In genomic region chr13:52061587-52061986, GRCh38 we compare ENCODE assay signal across 22 cellular contexts. TPM values are rescaled to one million over a fixed set of nuclear protein-coding genes. Genes with fewer than 3 reads are reported as not detected.
A peak's percentile ranks its signal among the peaks of the same experiment; 100 is the strongest.
DNase-seq lines count a peak whose midpoint lies in the region; ATAC-seq and TF ChIP-seq lines count a peak whose summit lies in the region.
"Had no signal": no experiment of that assay in that cellular context is flagged by ENCODE, and none has a peak within 500 bp of the region (broad histone marks: within the 10 kb centered on the region; RNA-seq: fewer than 3 reads in every experiment).

No MANE protein-coding gene starts in this region.

- ATAC-seq in body of pancreas (peak; percentile 52), heart left ventricle (peak in 3 of 4 donors; percentile 34 to 93 (median 37))
- ATAC-seq: activated naive CD8-positive, alpha-beta T cell treated with anti-CD3 and anti-CD28 coated beads, Interleukin-2, amount 50 U/mL, for 24 hours; activated T-helper 17 cell treated with anti-CD3 and anti-CD28 coated beads, Interleukin-2, amount 50 U/mL, for 72 hours; gastroesophageal sphincter; naive thymus-derived CD8-positive, alpha-beta T cell; stimulated activated effector memory CD8-positive, alpha-beta T cell treated with anti-CD3 and anti-CD28 coated beads, Interleukin-12 subunit alpha, Interleukin-12 subunit beta, amount 100 ng/mL, for 72 hours had no signal

- H3K4me3 ChIP-seq in Loucy (ENCODE audit: low read length, poor library complexity, severe bottlenecking) (no peak overlapping the region), body of pancreas (no peak overlapping the region), heart left ventricle (no peak overlapping the region), retinal pigment epithelial cell (ENCODE audit: low read length) (no peak overlapping the region)
- H3K4me3 ChIP-seq: gastroesophageal sphincter, lung, thyroid gland had no signal

- TF ChIP-seq POLR2A in body of pancreas (IDR thresholded peaks at IDR 0.05) (no peak), heart left ventricle (IDR thresholded peaks at IDR 0.05) (no peak)

- H3K27me3 ChIP-seq in Loucy (ENCODE audit: insufficient read depth, low read length, poor library complexity, severe bottlenecking): no peaks in the 10 kb centered on the region
- no peaks in the 10 kb centered on the region for H3K27me3 ChIP-seq in body of pancreas
- no peaks in the 10 kb centered on the region for H3K27me3 ChIP-seq in heart left ventricle
- H3K27me3 ChIP-seq: gastroesophageal sphincter, thyroid gland had no signal

- H3K9me2 ChIP-seq in Loucy (replicated peaks; ENCODE audit: low read depth, low read length): no peaks in the 10 kb centered on the region

- no peak overlapping the region for H2AFZ ChIP-seq in Loucy (ENCODE audit: low read length)

- H3K79me2 ChIP-seq in Loucy (ENCODE audit: insufficient read depth, low read length): no peaks in the 10 kb centered on the region

- H3K9me3 ChIP-seq in Loucy (ENCODE audit: insufficient read depth, low read depth, low read length): no peaks in the 10 kb centered on the region
- H3K9me3 ChIP-seq in body of pancreas: no peaks in the 10 kb centered on the region
- peaks cover 0 to 22% (median 10%) of the 10 kb centered on the region in 12 donors for H3K9me3 ChIP-seq in heart left ventricle
- H3K9me3 ChIP-seq: thyroid gland had no signal

- no peaks in the 10 kb centered on the region for H4K20me1 ChIP-seq in Loucy (ENCODE audit: insufficient read depth, low read length, poor library complexity, severe bottlenecking)

- no peaks in the 10 kb centered on the region for H3F3A ChIP-seq in Loucy (ENCODE audit: low read depth)

- H3K36me3 ChIP-seq in Loucy (ENCODE audit: insufficient read depth, low read length): no peaks in the 10 kb centered on the region
- no peaks in the 10 kb centered on the region for H3K36me3 ChIP-seq in body of pancreas (replicated peaks in 1 of 2; ENCODE audit: insufficient read depth in 1 of 2, low read depth in 2 of 2)
- no peaks in the 10 kb centered on the region for H3K36me3 ChIP-seq in heart left ventricle
- H3K36me3 ChIP-seq: gastroesophageal sphincter, thyroid gland had no signal

- no peak overlapping the region for H3K9ac ChIP-seq in Loucy (ENCODE audit: low read depth, low read length, poor library complexity, severe bottlenecking)

- H3K27ac ChIP-seq in body of pancreas: peak overlapping the region in 2 of 4 donors; percentile 0 to 52
- H3K27ac ChIP-seq in heart left ventricle: peak overlapping the region in 10 of 12 donors; percentile 9 to 90 (median 60)
- H3K27ac ChIP-seq: C4-2B, thyroid gland had no signal

- 33 to 49% methylated on average over 3 of the region's 3 CpGs for WGBS in body of pancreas, 2 donors
- 9 to 14% (median 10%) methylated on average over 3 of the region's 3 CpGs for WGBS in heart left ventricle, 4 donors

- no peak for TF ChIP-seq CTCF in Loucy (conservative IDR thresholded peaks at IDR 0.05; ENCODE audit: low read length)
- TF ChIP-seq CTCF in body of pancreas (IDR thresholded peaks at IDR 0.05): no peak
- no peak for TF ChIP-seq CTCF in heart left ventricle (IDR thresholded peaks at IDR 0.05)
- TF ChIP-seq CTCF in retinal pigment epithelial cell (conservative IDR thresholded peaks at IDR 0.05; ENCODE audit: low read depth, low read length): no peak

- intact Hi-C loops in body of pancreas (cut with DNase I) (no loop called here), heart left ventricle (cut with DNase I) (loop anchor here in 1 of 10 donors (10.0 kb wide), 1 partner anchor 53 kb away; no protein-coding TSS in a partner anchor)

- peak overlapping the region; percentile 10 for H3K4me2 ChIP-seq in Loucy (ENCODE audit: low read depth, low read length, poor library complexity, severe bottlenecking)

- DNase-seq in body of pancreas: peak in 1 of 4 donors; percentile 3
- peak in 1 of 5 donors; percentile 16 for DNase-seq in heart left ventricle
- peak; percentile 59 for DNase-seq in retinal pigment epithelial cell (ENCODE audit: low read depth)
- DNase-seq in NCI-H1694 (lab: John Stamatoyannopoulos, UW): no peak
- no peak for DNase-seq in SHP77 treated with DMSO at 0.1 percent for 48 hours (lab: John Stamatoyannopoulos, UW)
- DNase-seq in NCI-H2171 (lab: John Stamatoyannopoulos, UW): no peak
- DNase-seq in LoVo (ENCODE audit: low spot score): no peak
- DNase-seq: activated CD4-positive, alpha-beta T cell treated with anti-CD3 and anti-CD28 coated beads for 1 hour; activated naive CD8-positive, alpha-beta T cell treated with anti-CD3 and anti-CD28 coated beads, Interleukin-2, amount 50 U/mL, for 24 hours; Karpas-422; naive thymus-derived CD8-positive, alpha-beta T cell; NCI-H1105 treated with DMSO at 0.1 percent for 48 hours; NCI-H774; OCI-M1; posterior cingulate gyrus; thyroid gland had no signal

- H3K4me1 ChIP-seq in Loucy (ENCODE audit: insufficient read depth, low read length, poor library complexity, severe bottlenecking): peaks cover 6% of the 10 kb centered on the region
- no peaks in the 10 kb centered on the region for H3K4me1 ChIP-seq in body of pancreas
- H3K4me1 ChIP-seq in heart left ventricle: peaks cover 0 to 17% (median 7%) of the 10 kb centered on the region in 12 donors
- H3K4me1 ChIP-seq: thyroid gland had no signal

RNA-seq across cellular contexts. Expression of gene UTP14C, which starts 37.1 kb away (rescaled TPM):
- 1 to 10 TPM; 9.6 to 9.9 TPM for total RNA-seq in body of pancreas
- total RNA-seq in heart left ventricle: 10 to 100 TPM in 7 of 9 donors, 1 to 10 TPM in 2; 8.3 to 15.4 (median 11.9) TPM
- polyA plus RNA-seq in heart left ventricle: 10 to 100 TPM in 1 of 2 donors, 1 to 10 TPM in 1; 3.1 to 12.3 TPM

RNA-seq across cellular contexts. Expression of gene ALG11, which starts 49.4 kb away (rescaled TPM):
- total RNA-seq in body of pancreas (10 to 100 TPM in 1 of 2 donors, 1 to 10 TPM in 1; 9.2 to 16.1 TPM), heart left ventricle (10 to 100 TPM; 11.6 to 32.9 (median 21.8) TPM)
- 10 to 100 TPM in 1 of 2 donors, 1 to 10 TPM in 1; 4.0 to 11.3 TPM for polyA plus RNA-seq in heart left ventricle

RNA-seq across cellular contexts. Expression of gene ATP7B, which starts 50.3 kb away (rescaled TPM):
- 1 to 10 TPM; 5.7 to 6.9 TPM for total RNA-seq in body of pancreas
- 10 to 100 TPM in 1 of 9 donors, 1 to 10 TPM in 8; 3.3 to 11.4 (median 4.3) TPM for total RNA-seq in heart left ventricle
- polyA plus RNA-seq in heart left ventricle: 1 to 10 TPM; 2.7 to 3.4 TPM
